8 cellular contexts compared by ENCODE assay signal in the genomic region with DNA sequence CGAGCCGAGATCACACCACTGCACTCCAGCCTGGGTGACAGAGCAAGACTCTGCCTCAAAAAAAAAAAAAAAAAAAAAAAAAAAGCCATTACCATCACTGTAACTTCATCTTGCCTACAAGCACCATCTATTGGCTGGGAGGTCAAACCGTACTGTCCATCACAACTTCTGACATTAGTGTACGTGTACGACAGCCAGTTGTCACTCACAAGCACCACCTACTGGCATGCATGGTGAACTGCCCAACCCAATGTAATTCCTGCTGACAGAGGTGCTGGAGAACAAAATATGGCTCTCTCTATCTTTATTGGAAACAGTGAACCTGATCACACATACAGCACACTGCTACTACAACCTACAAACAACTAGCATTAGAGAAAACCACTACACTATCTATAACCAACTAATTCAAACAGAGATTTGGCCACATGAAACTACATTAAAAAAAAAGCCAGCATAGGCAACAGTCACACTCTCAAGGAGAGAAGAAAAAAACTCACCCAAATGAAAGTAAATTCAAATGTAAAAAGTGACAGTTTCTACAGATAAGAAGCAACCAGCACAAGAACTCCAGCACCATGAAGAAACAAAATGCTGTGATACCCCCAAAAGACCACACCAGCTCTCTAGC.
DNase-seq lines count a peak whose midpoint lies in the region; ATAC-seq and TF ChIP-seq lines count a peak whose summit lies in the region.

No MANE protein-coding gene starts in this region.

- no peaks in the 10 kb centered on the region for H3K9me3 Mint-ChIP-seq in activated CD4-positive, alpha-beta memory T cell treated with anti-CD3 and anti-CD28 coated beads, Interleukin-2, amount 10 ng/mL, durations not matched to agents 7 days and 5 days
- H3K9me3 Mint-ChIP-seq in activated CD4-positive, alpha-beta memory T cell treated with anti-CD3 and anti-CD28 coated beads for 36 hours, result peaks cover 5% of the 10 kb centered on the region
- H3K9me3 Mint-ChIP-seq in activated B cell treated with CpG ODN at 0.5 μM for 24 hours, result peaks cover 12% of the 10 kb centered on the region

- peak; percentile 94 for ATAC-seq in GM21528 (IDR thresholded peaks at IDR 0.05; ENCODE audit: low FRiP score, unreplicated experiment)
- ATAC-seq in HG03571 (IDR thresholded peaks at IDR 0.05; ENCODE audit: unreplicated experiment), result peak; percentile 86
- peak; percentile 28 for ATAC-seq in activated B cell treated with CpG ODN at 0.5 μM for 24 hours (ENCODE audit: low read depth)

- H3K4me1 Mint-ChIP-seq in activated CD4-positive, alpha-beta memory T cell treated with anti-CD3 and anti-CD28 coated beads, Interleukin-2, amount 10 ng/mL, durations not matched to agents 7 days and 5 days, result no peaks in the 10 kb centered on the region
- no peaks in the 10 kb centered on the region for H3K4me1 Mint-ChIP-seq in activated CD4-positive, alpha-beta memory T cell treated with anti-CD3 and anti-CD28 coated beads for 36 hours (ENCODE audit: low read depth)
- no peaks in the 10 kb centered on the region for H3K4me1 Mint-ChIP-seq in activated B cell treated with CpG ODN at 0.5 μM for 24 hours

- intact Hi-C loops in activated CD4-positive, alpha-beta memory T cell treated with anti-CD3 and anti-CD28 coated beads for 36 hours (cut with micrococcal nuclease), result loop anchor here (2.0 kb wide), 1 partner anchor 175 kb away; no protein-coding TSS in a partner anchor
- intact Hi-C loops in activated B cell treated with CpG ODN at 0.5 μM for 24 hours (cut with micrococcal nuclease), result loop anchor here (10.0 kb wide), 1 partner anchor 1191 kb away; no protein-coding TSS in a partner anchor

- H3K36me3 Mint-ChIP-seq in activated CD4-positive, alpha-beta memory T cell treated with anti-CD3 and anti-CD28 coated beads, Interleukin-2, amount 10 ng/mL, durations not matched to agents 7 days and 5 days (ENCODE audit: low read depth), result no peaks in the 10 kb centered on the region
- H3K36me3 Mint-ChIP-seq in activated CD4-positive, alpha-beta memory T cell treated with anti-CD3 and anti-CD28 coated beads for 36 hours, result no peaks in the 10 kb centered on the region
- no peaks in the 10 kb centered on the region for H3K36me3 Mint-ChIP-seq in activated B cell treated with CpG ODN at 0.5 μM for 24 hours (ENCODE audit: low read depth)

- POLR2A ChIA-PET in activated CD4-positive, alpha-beta memory T cell treated with anti-CD3 and anti-CD28 coated beads, Interleukin-2, amount 10 ng/mL, durations not matched to agents 7 days and 5 days (lab: Charles Lee), result no interaction called here
- POLR2A ChIA-PET in activated CD4-positive, alpha-beta memory T cell treated with anti-CD3 and anti-CD28 coated beads for 36 hours (lab: Charles Lee), result no interaction called here
- POLR2A ChIA-PET in activated B cell treated with CpG ODN at 0.5 μM for 24 hours (lab: Charles Lee), result no interaction called here

- H3K27me3 Mint-ChIP-seq in activated CD4-positive, alpha-beta memory T cell treated with anti-CD3 and anti-CD28 coated beads, Interleukin-2, amount 10 ng/mL, durations not matched to agents 7 days and 5 days, result peaks cover 19% of the 10 kb centered on the region
- peaks cover 19% of the 10 kb centered on the region for H3K27me3 Mint-ChIP-seq in activated CD4-positive, alpha-beta memory T cell treated with anti-CD3 and anti-CD28 coated beads for 36 hours
- H3K27me3 Mint-ChIP-seq in activated B cell treated with CpG ODN at 0.5 μM for 24 hours, result peaks cover 20% of the 10 kb centered on the region

- CTCF ChIA-PET in activated CD4-positive, alpha-beta memory T cell treated with anti-CD3 and anti-CD28 coated beads, Interleukin-2, amount 10 ng/mL, durations not matched to agents 7 days and 5 days (lab: Charles Lee), result no interaction called here
- CTCF ChIA-PET in activated CD4-positive, alpha-beta memory T cell treated with anti-CD3 and anti-CD28 coated beads for 36 hours (lab: Charles Lee), result interaction anchor here (1.1 to 1.7 kb wide), 2 partner anchors 74 to 232 kb away, joined by 3 to 7 read pairs; no protein-coding TSS in a partner anchor
- CTCF ChIA-PET in activated B cell treated with CpG ODN at 0.5 μM for 24 hours (lab: Charles Lee), result interaction anchor here (0.7 kb wide), 1 partner anchor 57 kb away, joined by 3 read pairs; no protein-coding TSS in a partner anchor

- no peak overlapping the region for H3K4me3 Mint-ChIP-seq in activated CD4-positive, alpha-beta memory T cell treated with anti-CD3 and anti-CD28 coated beads, Interleukin-2, amount 10 ng/mL, durations not matched to agents 7 days and 5 days
- no peak overlapping the region for H3K4me3 Mint-ChIP-seq in activated CD4-positive, alpha-beta memory T cell treated with anti-CD3 and anti-CD28 coated beads for 36 hours
- H3K4me3 Mint-ChIP-seq in activated B cell treated with CpG ODN at 0.5 μM for 24 hours, result no peak overlapping the region

- no peak overlapping the region for H3K27ac Mint-ChIP-seq in activated CD4-positive, alpha-beta memory T cell treated with anti-CD3 and anti-CD28 coated beads, Interleukin-2, amount 10 ng/mL, durations not matched to agents 7 days and 5 days
- H3K27ac Mint-ChIP-seq in activated CD4-positive, alpha-beta memory T cell treated with anti-CD3 and anti-CD28 coated beads for 36 hours, result no peak overlapping the region
- no peak overlapping the region for H3K27ac Mint-ChIP-seq in activated B cell treated with CpG ODN at 0.5 μM for 24 hours

- no peak for TF ChIP-seq CTCF in activated B cell treated with CpG ODN at 0.5 μM for 24 hours (IDR thresholded peaks at IDR 0.05)

- DNase-seq in activated CD4-positive, alpha-beta memory T cell treated with anti-CD3 and anti-CD28 coated beads, Interleukin-2, amount 10 ng/mL, durations not matched to agents 7 days and 5 days, result peak; percentile 23
- no peak for DNase-seq in activated CD4-positive, alpha-beta memory T cell treated with anti-CD3 and anti-CD28 coated beads for 36 hours
- DNase-seq in activated B cell treated with CpG ODN at 0.5 μM for 24 hours, result no peak
- DNase-seq in lung microvascular endothelial cell (ENCODE audit: low read depth in 2 of 2), result peak; percentile 36 to 48
- DNase-seq in nucleus accumbens (lab: John Stamatoyannopoulos, UW), result no peak
- no peak for DNase-seq in NCI-H1436 (lab: John Stamatoyannopoulos, UW)

Comparison
In these comparisons a context has a peak if more than half of its experiments do, and no peak if none do; other contexts are left out.
1. DNase-seq: peak in activated CD4-positive, alpha-beta memory T cell treated with anti-CD3 and anti-CD28 coated beads, Interleukin-2, amount 10 ng/mL, durations not matched to agents 7 days and 5 days (single experiment) and lung microvascular endothelial cell (2 of 2); none in activated CD4-positive, alpha-beta memory T cell treated with anti-CD3 and anti-CD28 coated beads for 36 hours (single experiment), activated B cell treated with CpG ODN at 0.5 μM for 24 hours (single experiment), nucleus accumbens (0 of 56) and NCI-H1436 (single experiment).
2. ATAC-seq: peak in every context shown above with its lines; median percentile 94 in GM21528; 86 in HG03571; 28 in activated B cell treated with CpG ODN at 0.5 μM for 24 hours.